9 cellular contexts compared by ENCODE assay signal in the genomic region with DNA sequence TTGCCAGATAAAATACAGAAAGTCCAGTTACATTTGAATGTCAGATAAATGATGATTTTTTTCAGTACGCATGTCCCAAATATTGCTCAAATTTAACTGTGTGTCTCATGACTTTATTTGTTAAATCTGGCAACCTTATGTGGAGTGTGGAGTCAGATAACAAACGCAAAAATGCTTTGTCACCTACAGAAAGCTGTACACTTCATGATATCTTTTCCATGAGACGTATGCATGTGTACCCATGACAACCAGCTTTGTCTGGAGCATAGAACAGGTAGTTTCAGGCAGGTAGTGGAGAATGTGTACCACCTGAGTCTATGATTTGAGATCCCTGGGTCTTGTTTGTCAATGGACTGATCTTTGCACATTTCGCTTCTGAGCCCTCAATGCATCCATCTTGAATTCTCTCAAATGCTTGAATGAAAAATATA.
DNase-seq lines count a peak whose midpoint lies in the region; ATAC-seq and TF ChIP-seq lines count a peak whose summit lies in the region.
"Had no signal": no experiment of that assay in that cellular context is flagged by ENCODE, and none has a peak within 500 bp of the region (broad histone marks: within the 10 kb centered on the region; RNA-seq: fewer than 3 reads in every experiment).

No MANE protein-coding gene starts in this region.

- H3F3A ChIP-seq in GM23248 (ENCODE audit: insufficient read depth) (peaks cover 18% of the 10 kb centered on the region), SU-DHL-6 (ENCODE audit: insufficient read depth) (no peaks in the 10 kb centered on the region)

- no peaks in the 10 kb centered on the region for H3K27me3 ChIP-seq in GM23248 (replicated peaks; ENCODE audit: insufficient read depth)
- H3K27me3 ChIP-seq in SU-DHL-6 (ENCODE audit: low read length) = no peaks in the 10 kb centered on the region
- no peaks in the 10 kb centered on the region for H3K27me3 ChIP-seq in esophagus muscularis mucosa

- H3K27ac ChIP-seq in GM23248 (peak overlapping the region; percentile 97), SU-DHL-6 (ENCODE audit: low read depth, low read length) (no peak overlapping the region), esophagus muscularis mucosa (replicated peaks in 1 of 4) (peak overlapping the region; percentile 38 to 64 (median 58)), skin epidermis (peak overlapping the region in 19 of 21 experiments; percentile 19 to 92 (median 80))

- intact Hi-C loops in esophagus muscularis mucosa (cut with DNase I) = loop anchor here (10.0 kb wide), 1 partner anchor 102 kb away; the partner anchor contains the start of gene CPEB4

- no peak for TF ChIP-seq CTCF in SU-DHL-6 (IDR thresholded peaks at IDR 0.05; ENCODE audit: insufficient read depth, low read length, poor library complexity, severe bottlenecking)
- no peak for TF ChIP-seq CTCF in esophagus muscularis mucosa (IDR thresholded peaks at IDR 0.05)

- no peak for TF ChIP-seq EP300 in esophagus muscularis mucosa (IDR thresholded peaks at IDR 0.05)

- H3K9me3 ChIP-seq in GM23248 (ENCODE audit: low read depth) = no peaks in the 10 kb centered on the region
- no peaks in the 10 kb centered on the region for H3K9me3 ChIP-seq in SU-DHL-6 (ENCODE audit: insufficient read depth, low read length)
- no peaks in the 10 kb centered on the region for H3K9me3 ChIP-seq in esophagus muscularis mucosa

- 60 to 63% methylated on average over 4 of the region's 4 CpGs for WGBS in GM23248 (ENCODE audit: low coverage in 1 of 2, low lambda C conversion rate in 2 of 2, missing lambda C conversion rate in 2 of 2), 2 experiments
- WGBS in esophagus muscularis mucosa = 87% methylated on average over 4 of the region's 4 CpGs

- peak overlapping the region; percentile 94 for H2AFZ ChIP-seq in GM23248
- peak overlapping the region; percentile 21 for H2AFZ ChIP-seq in SU-DHL-6 (ENCODE audit: low read depth, low read length, severe bottlenecking)

- H3K79me2 ChIP-seq in GM23248 (ENCODE audit: insufficient read depth) = no peaks in the 10 kb centered on the region
- no peaks in the 10 kb centered on the region for H3K79me2 ChIP-seq in SU-DHL-6 (ENCODE audit: insufficient read depth, low read length)

- in situ Hi-C loops in GM23248 (cut with MboI) = no loop called here

- H3K9me2 ChIP-seq in GM23248 (ENCODE audit: insufficient read depth) (no peaks in the 10 kb centered on the region), SU-DHL-6 (replicated peaks; ENCODE audit: insufficient read depth, low read length) (no peaks in the 10 kb centered on the region)

- H3K9ac ChIP-seq in GM23248 (peak overlapping the region; percentile 77), SU-DHL-6 (ENCODE audit: low read length) (no peak overlapping the region)

- no peak for TF ChIP-seq POLR2A in esophagus muscularis mucosa (IDR thresholded peaks at IDR 0.05; ENCODE audit: low read depth)

- no peak for ATAC-seq in GM19452 (IDR thresholded peaks at IDR 0.05; ENCODE audit: unreplicated experiment)

- H3K4me2 ChIP-seq in GM23248 (ENCODE audit: unreplicated experiment) (peak overlapping the region; percentile 72), SU-DHL-6 (ENCODE audit: low read depth, low read length, poor library complexity, severe bottlenecking) (no peak overlapping the region)

- peaks cover 20% of the 10 kb centered on the region for H3K4me1 ChIP-seq in GM23248 (ENCODE audit: insufficient read depth)
- H3K4me1 ChIP-seq in esophagus muscularis mucosa = peaks cover 19 to 28% (median 22%) of the 10 kb centered on the region in 4 donors

- DNase-seq in GM23248 (peak; percentile 34), esophagus muscularis mucosa (ENCODE audit: extremely low spot score) (no peak), dedifferentiated amniotic fluid mesenchymal stem cell (ENCODE audit: extremely low spot score) (no peak), NCI-H510A treated with DMSO at 0.1 percent for 48 hours (lab: John Stamatoyannopoulos, UW) (no peak)
- DNase-seq: activated gamma-delta T cell, NCI-H1092 treated with DMSO at 0.1 percent for 48 hours had no signal

- H3K4me3 ChIP-seq in GM23248 (no peak overlapping the region), SU-DHL-6 (ENCODE audit: insufficient read depth, low read length, poor library complexity, severe bottlenecking) (no peak overlapping the region), esophagus muscularis mucosa (no peak overlapping the region), skin epidermis (no peak overlapping the region)

- H3K36me3 ChIP-seq in GM23248 (ENCODE audit: low read depth) = no peaks in the 10 kb centered on the region
- no peaks in the 10 kb centered on the region for H3K36me3 ChIP-seq in SU-DHL-6 (ENCODE audit: low read length)
- no peaks in the 10 kb centered on the region for H3K36me3 ChIP-seq in esophagus muscularis mucosa

- H4K20me1 ChIP-seq in GM23248 (ENCODE audit: insufficient read depth) = no peaks in the 10 kb centered on the region
- no peaks in the 10 kb centered on the region for H4K20me1 ChIP-seq in SU-DHL-6 (ENCODE audit: low read depth, low read length)
